ENCODE assay signal across 8 cellular contexts in genomic region chr13:19635926-19636325, GRCh38. TPM values are rescaled to one million over a fixed set of nuclear protein-coding genes. Genes with fewer than 3 reads are reported as not detected.
DNase-seq lines count a peak whose midpoint lies in the region; ATAC-seq and TF ChIP-seq lines count a peak whose summit lies in the region.
"Not testable (repeated sequence)": the region's sequence is repeated elsewhere in the genome, so short reads cannot be mapped to it uniquely, and the experiment has no call there.

No MANE protein-coding gene starts in this region.

- H3K9me3 Mint-ChIP-seq in CD4-positive, CD25-positive, alpha-beta regulatory T cell; IgD-negative memory B cell; T-helper 2 cell treated with Interferon-gamma antibody and Interleukin-4, amounts not matched to agents 5 μg/mL and 100 μg/mL, for 36 hours; activated T-cell treated with anti-CD3 and anti-CD28 coated beads, Interleukin-2, amount 50 U/mL, for 4 hours; natural killer cell treated with Interleukin-12 subunit alpha and Interleukin-12 subunit beta and Interleukin-15 and Interleukin-18, amount 100 ng/mL, for 72 hours; stimulated activated naive B cell treated with anti-CD40 and anti-IgM and Interleukin-4, amounts not matched to agents 10 μg/mL and 1 μg/mL and 100 μg/mL, for 72 hours: not testable (repeated sequence)
- H3K9me3 Mint-ChIP-seq in glutamatergic neuron (ENCODE audit: unreplicated experiment) = peaks cover 11% of the 10 kb centered on the region

- not testable (repeated sequence) for H3K27ac ChIP-seq in CD4-positive, CD25-positive, alpha-beta regulatory T cell (ENCODE audit: insufficient read depth, low read length, poor library complexity, severe bottlenecking); ascending aorta

- not testable (repeated sequence) for H3K27me3 ChIP-seq in CD4-positive, CD25-positive, alpha-beta regulatory T cell (ENCODE audit: control insufficient read depth, insufficient read depth, low read length); ascending aorta

- TF ChIP-seq CTCF in ascending aorta (IDR thresholded peaks at IDR 0.05); glutamatergic neuron (IDR thresholded peaks at IDR 0.05; ENCODE audit: partially characterized antibody, unreplicated experiment): not testable (repeated sequence)

- not testable (repeated sequence) for ATAC-seq in CD4-positive, CD25-positive, alpha-beta regulatory T cell (ENCODE audit: low read depth in 2 of 2); activated T-cell treated with anti-CD3 and anti-CD28 coated beads, Interleukin-2, amount 50 U/mL, for 4 hours; natural killer cell treated with Interleukin-12 subunit alpha and Interleukin-12 subunit beta and Interleukin-15 and Interleukin-18, amount 100 ng/mL, for 72 hours; stimulated activated naive B cell treated with anti-CD40 and anti-IgM and Interleukin-4, amounts not matched to agents 10 μg/mL and 1 μg/mL and 100 μg/mL, for 72 hours (replicated peaks)

- peak overlapping the region; percentile 99 to 100 (median 99) for H3K4me3 Mint-ChIP-seq in CD4-positive, CD25-positive, alpha-beta regulatory T cell
- H3K4me3 Mint-ChIP-seq in IgD-negative memory B cell (peak overlapping the region; percentile 70 to 100 (median 100)), glutamatergic neuron (ENCODE audit: unreplicated experiment) (peak overlapping the region; percentile 73)
- H3K4me3 Mint-ChIP-seq in T-helper 2 cell treated with Interferon-gamma antibody and Interleukin-4, amounts not matched to agents 5 μg/mL and 100 μg/mL, for 36 hours = peak overlapping the region; percentile 98
- peak overlapping the region; percentile 100 for H3K4me3 Mint-ChIP-seq in activated T-cell treated with anti-CD3 and anti-CD28 coated beads, Interleukin-2, amount 50 U/mL, for 4 hours
- peak overlapping the region; percentile 100 for H3K4me3 Mint-ChIP-seq in natural killer cell treated with Interleukin-12 subunit alpha and Interleukin-12 subunit beta and Interleukin-15 and Interleukin-18, amount 100 ng/mL, for 72 hours
- H3K4me3 Mint-ChIP-seq in stimulated activated naive B cell treated with anti-CD40 and anti-IgM and Interleukin-4, amounts not matched to agents 10 μg/mL and 1 μg/mL and 100 μg/mL, for 72 hours = peak overlapping the region; percentile 37 to 49

- not testable (repeated sequence) for H3K36me3 ChIP-seq in CD4-positive, CD25-positive, alpha-beta regulatory T cell (ENCODE audit: control insufficient read depth, insufficient read depth, low read length); ascending aorta

- H3K27me3 Mint-ChIP-seq in CD4-positive, CD25-positive, alpha-beta regulatory T cell; IgD-negative memory B cell; T-helper 2 cell treated with Interferon-gamma antibody and Interleukin-4, amounts not matched to agents 5 μg/mL and 100 μg/mL, for 36 hours (ENCODE audit: low read depth); activated T-cell treated with anti-CD3 and anti-CD28 coated beads, Interleukin-2, amount 50 U/mL, for 4 hours (ENCODE audit: low read depth); glutamatergic neuron (ENCODE audit: unreplicated experiment); natural killer cell treated with Interleukin-12 subunit alpha and Interleukin-12 subunit beta and Interleukin-15 and Interleukin-18, amount 100 ng/mL, for 72 hours; stimulated activated naive B cell treated with anti-CD40 and anti-IgM and Interleukin-4, amounts not matched to agents 10 μg/mL and 1 μg/mL and 100 μg/mL, for 72 hours: not testable (repeated sequence)

- DNase-seq in CD4-positive, CD25-positive, alpha-beta regulatory T cell; T-helper 2 cell treated with Interferon-gamma antibody and Interleukin-4, amounts not matched to agents 5 μg/mL and 100 μg/mL, for 36 hours (ENCODE audit: low spot score); activated T-cell treated with anti-CD3 and anti-CD28 coated beads, Interleukin-2, amount 50 U/mL, for 4 hours; ascending aorta (ENCODE audit: low spot score in 2 of 2); glutamatergic neuron; natural killer cell treated with Interleukin-12 subunit alpha and Interleukin-12 subunit beta and Interleukin-15 and Interleukin-18, amount 100 ng/mL, for 72 hours (ENCODE audit: low spot score); stimulated activated naive B cell treated with anti-CD40 and anti-IgM and Interleukin-4, amounts not matched to agents 10 μg/mL and 1 μg/mL and 100 μg/mL, for 72 hours: not testable (repeated sequence)

- peak overlapping the region; percentile 97 for H3K4me3 ChIP-seq in CD4-positive, CD25-positive, alpha-beta regulatory T cell (ENCODE audit: low read depth, low read length)
- H3K4me3 ChIP-seq in ascending aorta = peak overlapping the region; percentile 7 to 71

- peak overlapping the region in 2 of 3 donors; percentile 62 to 72 for H3K27ac Mint-ChIP-seq in CD4-positive, CD25-positive, alpha-beta regulatory T cell
- H3K27ac Mint-ChIP-seq in IgD-negative memory B cell (peak overlapping the region in 1 of 3 donors; percentile 22), glutamatergic neuron (ENCODE audit: unreplicated experiment) (peak overlapping the region; percentile 33)
- H3K27ac Mint-ChIP-seq in T-helper 2 cell treated with Interferon-gamma antibody and Interleukin-4, amounts not matched to agents 5 μg/mL and 100 μg/mL, for 36 hours; natural killer cell treated with Interleukin-12 subunit alpha and Interleukin-12 subunit beta and Interleukin-15 and Interleukin-18, amount 100 ng/mL, for 72 hours; stimulated activated naive B cell treated with anti-CD40 and anti-IgM and Interleukin-4, amounts not matched to agents 10 μg/mL and 1 μg/mL and 100 μg/mL, for 72 hours: not testable (repeated sequence)

- H3K36me3 Mint-ChIP-seq in CD4-positive, CD25-positive, alpha-beta regulatory T cell = peaks cover 11% of the 10 kb centered on the region
- not testable (repeated sequence) for H3K36me3 Mint-ChIP-seq in IgD-negative memory B cell; activated T-cell treated with anti-CD3 and anti-CD28 coated beads, Interleukin-2, amount 50 U/mL, for 4 hours (ENCODE audit: insufficient read depth); glutamatergic neuron (ENCODE audit: unreplicated experiment); natural killer cell treated with Interleukin-12 subunit alpha and Interleukin-12 subunit beta and Interleukin-15 and Interleukin-18, amount 100 ng/mL, for 72 hours
- H3K36me3 Mint-ChIP-seq in T-helper 2 cell treated with Interferon-gamma antibody and Interleukin-4, amounts not matched to agents 5 μg/mL and 100 μg/mL, for 36 hours (ENCODE audit: low read depth) = peaks cover 12% of the 10 kb centered on the region
- H3K36me3 Mint-ChIP-seq in stimulated activated naive B cell treated with anti-CD40 and anti-IgM and Interleukin-4, amounts not matched to agents 10 μg/mL and 1 μg/mL and 100 μg/mL, for 72 hours = peaks cover 13% of the 10 kb centered on the region in 2 donors

- H3K4me1 ChIP-seq in CD4-positive, CD25-positive, alpha-beta regulatory T cell (ENCODE audit: control insufficient read depth, insufficient read depth, low read length, poor library complexity, severe bottlenecking) = peaks cover 35% of the 10 kb centered on the region
- peaks cover 5 to 23% of the 10 kb centered on the region in 2 donors for H3K4me1 ChIP-seq in ascending aorta

- intact Hi-C loops in ascending aorta (cut with DNase I) = not testable (repeated sequence)

- H3K4me1 Mint-ChIP-seq in CD4-positive, CD25-positive, alpha-beta regulatory T cell = peaks cover 11 to 71% (median 45%) of the 10 kb centered on the region in 4 donors
- H3K4me1 Mint-ChIP-seq in IgD-negative memory B cell = peaks cover 25 to 33% (median 33%) of the 10 kb centered on the region in 3 donors
- H3K4me1 Mint-ChIP-seq in T-helper 2 cell treated with Interferon-gamma antibody and Interleukin-4, amounts not matched to agents 5 μg/mL and 100 μg/mL, for 36 hours (ENCODE audit: low read depth) = peaks cover 18% of the 10 kb centered on the region
- peaks cover 46% of the 10 kb centered on the region for H3K4me1 Mint-ChIP-seq in activated T-cell treated with anti-CD3 and anti-CD28 coated beads, Interleukin-2, amount 50 U/mL, for 4 hours (ENCODE audit: low read depth)
- H3K4me1 Mint-ChIP-seq in glutamatergic neuron (ENCODE audit: low read depth, unreplicated experiment) = not testable (repeated sequence)
- peaks cover 20 to 41% of the 10 kb centered on the region in 2 donors for H3K4me1 Mint-ChIP-seq in natural killer cell treated with Interleukin-12 subunit alpha and Interleukin-12 subunit beta and Interleukin-15 and Interleukin-18, amount 100 ng/mL, for 72 hours (ENCODE audit: low read depth in 2 of 2)
- peaks cover 12 to 41% of the 10 kb centered on the region in 2 donors for H3K4me1 Mint-ChIP-seq in stimulated activated naive B cell treated with anti-CD40 and anti-IgM and Interleukin-4, amounts not matched to agents 10 μg/mL and 1 μg/mL and 100 μg/mL, for 72 hours

- not testable (repeated sequence) for H3K9me3 ChIP-seq in CD4-positive, CD25-positive, alpha-beta regulatory T cell (ENCODE audit: control insufficient read depth in 2 of 2, low read length in 2 of 2); ascending aorta

RNA-seq across cellular contexts. Expression of gene MPHOSPH8, which starts 2.5 kb away (rescaled TPM):
- total RNA-seq in CD4-positive, CD25-positive, alpha-beta regulatory T cell = 74.2 TPM
- 10 to 100 TPM in 3 of 4 donors, 1 to 10 TPM in 1; 9.8 to 13.9 (median 12.5) TPM for polyA plus RNA-seq in CD4-positive, CD25-positive, alpha-beta regulatory T cell
- polyA plus RNA-seq in IgD-negative memory B cell = 19.8 TPM
- total RNA-seq in activated T-cell treated with anti-CD3 and anti-CD28 coated beads, Interleukin-2, amount 50 U/mL, for 4 hours = 10 to 100 TPM; 26.6 to 30.3 (median 29.9) TPM
- total RNA-seq in ascending aorta = 18.5 TPM
- 31.8 TPM for total RNA-seq in glutamatergic neuron (ENCODE audit: unreplicated experiment)
- total RNA-seq in natural killer cell treated with Interleukin-12 subunit alpha and Interleukin-12 subunit beta and Interleukin-15 and Interleukin-18, amount 100 ng/mL, for 72 hours = 10 to 100 TPM; 33.4 to 39.0 TPM

Comparison
In these comparisons a context has a peak if more than half of its experiments do, and no peak if none do; other contexts are left out.
1. H3K4me3 Mint-ChIP-seq: peak in every context shown above with its lines; median percentile 100 in activated T-cell treated with anti-CD3 and anti-CD28 coated beads, Interleukin-2, amount 50 U/mL, for 4 hours; 100 in natural killer cell treated with Interleukin-12 subunit alpha and Interleukin-12 subunit beta and Interleukin-15 and Interleukin-18, amount 100 ng/mL, for 72 hours; 100 in IgD-negative memory B cell; 99 in CD4-positive, CD25-positive, alpha-beta regulatory T cell; 98 in T-helper 2 cell treated with Interferon-gamma antibody and Interleukin-4, amounts not matched to agents 5 μg/mL and 100 μg/mL, for 36 hours; 73 in glutamatergic neuron; 43 in stimulated activated naive B cell treated with anti-CD40 and anti-IgM and Interleukin-4, amounts not matched to agents 10 μg/mL and 1 μg/mL and 100 μg/mL, for 72 hours.